ENCODE assay signal across 1 cellular context in the genomic region with DNA sequence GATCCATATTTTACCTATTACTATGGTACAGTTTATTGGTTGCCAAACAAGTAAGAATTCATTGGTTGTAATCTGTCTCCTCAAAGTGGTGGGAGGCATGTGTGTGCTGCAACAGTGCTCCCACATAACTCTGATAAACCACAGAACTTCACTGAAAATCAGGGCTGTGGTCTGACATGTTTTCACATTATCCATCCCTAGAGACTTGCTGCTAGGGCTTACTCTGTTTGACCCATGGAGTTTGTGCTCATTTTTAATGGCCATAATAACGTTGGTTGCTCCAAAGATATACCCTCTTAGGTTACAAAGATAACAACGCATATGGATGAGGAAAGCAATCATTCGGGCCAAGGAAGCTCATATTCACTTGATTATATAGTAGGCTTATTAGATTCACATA.
TF ChIP-seq lines count a peak whose summit lies in the region.

No MANE protein-coding gene starts in this region.

TF ChIP-seq in HEK293, 187 proteins besides CTCF, POLR2A, EP300 and RAD21 (continued from another document):
- TF ChIP-seq, protein P1, sequence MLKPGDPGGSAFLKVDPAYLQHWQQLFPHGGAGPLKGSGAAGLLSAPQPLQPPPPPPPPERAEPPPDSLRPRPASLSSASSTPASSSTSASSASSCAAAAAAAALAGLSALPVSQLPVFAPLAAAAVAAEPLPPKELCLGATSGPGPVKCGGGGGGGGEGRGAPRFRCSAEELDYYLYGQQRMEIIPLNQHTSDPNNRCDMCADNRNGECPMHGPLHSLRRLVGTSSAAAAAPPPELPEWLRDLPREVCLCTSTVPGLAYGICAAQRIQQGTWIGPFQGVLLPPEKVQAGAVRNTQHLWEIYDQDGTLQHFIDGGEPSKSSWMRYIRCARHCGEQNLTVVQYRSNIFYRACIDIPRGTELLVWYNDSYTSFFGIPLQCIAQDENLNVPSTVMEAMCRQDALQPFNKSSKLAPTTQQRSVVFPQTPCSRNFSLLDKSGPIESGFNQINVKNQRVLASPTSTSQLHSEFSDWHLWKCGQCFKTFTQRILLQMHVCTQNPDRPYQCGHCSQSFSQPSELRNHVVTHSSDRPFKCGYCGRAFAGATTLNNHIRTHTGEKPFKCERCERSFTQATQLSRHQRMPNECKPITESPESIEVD (tag by site-specific recombination; IDR thresholded peaks at IDR 0.05) = peak; percentile 24; the same call in 1 of the 2 replicates
- TF ChIP-seq, protein P2, sequence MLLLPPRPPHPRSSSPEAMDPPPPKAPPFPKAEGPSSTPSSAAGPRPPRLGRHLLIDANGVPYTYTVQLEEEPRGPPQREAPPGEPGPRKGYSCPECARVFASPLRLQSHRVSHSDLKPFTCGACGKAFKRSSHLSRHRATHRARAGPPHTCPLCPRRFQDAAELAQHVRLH (tag by site-specific recombination; IDR thresholded peaks at IDR 0.05) = 0 out of 2 replicates have a peak, but pooled peaks have one; percentile 37
- TF ChIP-seq ZNF843 (tag by site-specific recombination; IDR thresholded peaks at IDR 0.05) = peak; percentile 41; the same call in 1 of the 2 replicates
- peak; percentile 27; the same call in 1 of the 2 replicates for TF ChIP-seq ZBTB8A (tag by site-specific recombination; IDR thresholded peaks at IDR 0.05)
- TF ChIP-seq, protein P3, sequence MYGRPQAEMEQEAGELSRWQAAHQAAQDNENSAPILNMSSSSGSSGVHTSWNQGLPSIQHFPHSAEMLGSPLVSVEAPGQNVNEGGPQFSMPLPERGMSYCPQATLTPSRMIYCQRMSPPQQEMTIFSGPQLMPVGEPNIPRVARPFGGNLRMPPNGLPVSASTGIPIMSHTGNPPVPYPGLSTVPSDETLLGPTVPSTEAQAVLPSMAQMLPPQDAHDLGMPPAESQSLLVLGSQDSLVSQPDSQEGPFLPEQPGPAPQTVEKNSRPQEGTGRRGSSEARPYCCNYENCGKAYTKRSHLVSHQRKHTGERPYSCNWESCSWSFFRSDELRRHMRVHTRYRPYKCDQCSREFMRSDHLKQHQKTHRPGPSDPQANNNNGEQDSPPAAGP (tag by site-specific recombination; IDR thresholded peaks at IDR 0.05) = no peak
- 0 out of 2 replicates have a peak, but pooled peaks have one; percentile 23 for TF ChIP-seq ZEB2 (tag by site-specific recombination; IDR thresholded peaks at IDR 0.05)
- no peak for TF ChIP-seq ZNF341 (tag by site-specific recombination; IDR thresholded peaks at IDR 0.05; ENCODE audit: low read depth)
- TF ChIP-seq ZNF214 (tag by site-specific recombination; IDR thresholded peaks at IDR 0.05; ENCODE audit: borderline replicate concordance) = no peak
